Comparison of ENCODE assay signal across 1 cellular context in the genomic region with DNA sequence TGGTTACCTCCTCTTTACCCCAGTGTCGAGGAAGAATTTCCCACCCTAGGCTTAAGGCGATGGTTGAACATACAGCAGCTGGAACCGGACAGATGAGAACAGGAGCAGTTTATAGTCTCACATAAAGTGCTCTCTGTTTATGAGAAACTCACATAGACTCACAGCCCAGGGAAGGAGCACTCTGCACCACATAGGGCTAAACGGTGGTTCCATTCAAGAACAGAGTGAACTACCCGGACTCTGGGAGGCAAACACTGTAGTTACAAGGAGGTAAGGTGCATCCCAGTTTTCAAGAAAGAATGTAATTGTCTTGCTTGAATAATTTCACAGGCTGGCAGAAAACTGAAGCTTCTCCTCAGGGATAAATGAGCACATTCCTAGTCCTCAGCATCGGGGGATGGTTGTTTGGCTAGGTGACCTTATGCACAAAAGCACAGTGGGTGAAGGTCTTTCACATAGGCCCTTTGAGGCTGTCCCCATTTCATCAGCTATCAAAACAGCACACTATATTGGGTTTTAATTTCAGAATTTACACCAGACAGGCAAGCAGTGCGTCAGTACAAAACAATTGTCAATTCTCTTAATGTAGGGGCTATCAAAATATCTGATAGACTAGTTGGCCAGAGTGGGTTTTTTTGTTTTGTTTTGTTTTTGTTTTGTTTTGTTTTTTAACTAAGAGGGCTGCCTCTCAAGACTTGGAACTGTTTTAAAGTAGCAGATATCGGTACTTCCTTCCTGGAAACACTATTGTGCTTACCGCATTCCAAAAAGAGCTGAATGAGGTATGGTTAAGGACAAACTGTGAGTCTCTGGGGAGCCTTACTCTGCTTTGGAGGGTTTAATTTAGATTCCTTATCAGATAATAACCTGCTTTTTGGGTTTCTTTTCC.
TF ChIP-seq lines count a peak whose summit lies in the region.

No MANE protein-coding gene starts in this region.

TF ChIP-seq in H1, 55 proteins besides CTCF, POLR2A, EP300 and RAD21:
- TF ChIP-seq SP1 (IDR thresholded peaks at IDR 0.05; ENCODE audit: low read depth, low read length) (peak; percentile 57), TEAD4 (IDR thresholded peaks at IDR 0.05; ENCODE audit: low read depth, low read length) (peak; percentile 51; the same call in 1 of the 2 replicates), ASH2L (IDR thresholded peaks at IDR 0.05; ENCODE audit: low read length) (peak; percentile 35)
- TF ChIP-seq, protein P1, sequence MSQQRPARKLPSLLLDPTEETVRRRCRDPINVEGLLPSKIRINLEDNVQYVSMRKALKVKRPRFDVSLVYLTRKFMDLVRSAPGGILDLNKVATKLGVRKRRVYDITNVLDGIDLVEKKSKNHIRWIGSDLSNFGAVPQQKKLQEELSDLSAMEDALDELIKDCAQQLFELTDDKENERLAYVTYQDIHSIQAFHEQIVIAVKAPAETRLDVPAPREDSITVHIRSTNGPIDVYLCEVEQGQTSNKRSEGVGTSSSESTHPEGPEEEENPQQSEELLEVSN (IDR thresholded peaks at IDR 0.05) = no peak
TF ChIP-seq in H1: peak in this region for 3.
